In genomic region chr1:168137515-168137821, GRCh38 we compare ENCODE assay signal across 8 cellular contexts. TPM values are rescaled to one million over a fixed set of nuclear protein-coding genes. Genes with fewer than 3 reads are reported as not detected.
DNase-seq lines count a peak whose midpoint lies in the region; ATAC-seq and TF ChIP-seq lines count a peak whose summit lies in the region.

No MANE protein-coding gene starts in this region.

- H3K27me3 ChIP-seq in GM06990 (replicated peaks; ENCODE audit: control insufficient read depth, insufficient read depth, low read length) (peaks cover 8% of the 10 kb centered on the region), cardiac muscle cell (no peaks in the 10 kb centered on the region)

- H3K36me3 ChIP-seq in GM06990 (ENCODE audit: control insufficient read depth, insufficient read depth, low read length) (no peaks in the 10 kb centered on the region), cardiac muscle cell (peaks cover 4% of the 10 kb centered on the region)

- ATAC-seq in activated B cell treated with CpG ODN at 0.5 μM for 24 hours (ENCODE audit: low read depth) (no peak), sciatic nerve (peak; percentile 52)

- in situ Hi-C loops in ACHN (cut with HindIII; ENCODE audit: low pct_ligation_motif_present, low pct_unique_long_range_greater_than_20kb, low sequenced_read_pairs): no loop called here

- peaks cover 5% of the 10 kb centered on the region for H3K36me3 Mint-ChIP-seq in activated B cell treated with CpG ODN at 0.5 μM for 24 hours (ENCODE audit: low read depth)

- peak overlapping the region; percentile 53 for H3K4me3 ChIP-seq in GM06990 (replicated peaks; ENCODE audit: low read depth, low read length)
- H3K4me3 ChIP-seq in cardiac muscle cell: peak overlapping the region; percentile 76

- H3K9me3 ChIP-seq in cardiac muscle cell (ENCODE audit: low read depth): no peaks in the 10 kb centered on the region

- peaks cover 32% of the 10 kb centered on the region for H3K27me3 Mint-ChIP-seq in activated B cell treated with CpG ODN at 0.5 μM for 24 hours

- H3K27ac ChIP-seq in cardiac muscle cell: peak overlapping the region; percentile 82

- TF ChIP-seq CTCF in GM06990 (IDR thresholded peaks at IDR 0.05; ENCODE audit: insufficient read depth, low read length, poor library complexity, severe bottlenecking) (no peak), activated B cell treated with CpG ODN at 0.5 μM for 24 hours (IDR thresholded peaks at IDR 0.05) (no peak), cardiac muscle cell (IDR thresholded peaks at IDR 0.05; ENCODE audit: low read depth, low read length) (no peak)

- intact Hi-C loops in activated B cell treated with CpG ODN at 0.5 μM for 24 hours (cut with micrococcal nuclease): loop anchor here (1.0 to 2.0 kb wide), 3 partner anchors 8 to 201 kb away; partner anchors contain the start of genes DCAF6, MPC2 and TIPRL
- intact Hi-C loops in sciatic nerve (cut with DNase I): no loop called here

- DNase-seq in GM06990 (ENCODE audit: extremely low read depth, insufficient read length) (no peak), activated B cell treated with CpG ODN at 0.5 μM for 24 hours (no peak), cardiac muscle cell (ENCODE audit: low read depth in 1 of 2, low spot score in 1 of 2) (no peak), sciatic nerve (ENCODE audit: low spot score) (no peak), NCI-H69 (lab: John Stamatoyannopoulos, UW) (no peak), ACHN (no peak), NCI-H748 (lab: John Stamatoyannopoulos, UW; ENCODE audit: unreplicated experiment) (no peak), HUDEP-2 (lab: John Stamatoyannopoulos, UW; ENCODE audit: unreplicated experiment in 76 of 76) (no peak)

- H3K27ac Mint-ChIP-seq in activated B cell treated with CpG ODN at 0.5 μM for 24 hours: peak overlapping the region; percentile 32

- peak overlapping the region; percentile 88 for H3K4me3 Mint-ChIP-seq in activated B cell treated with CpG ODN at 0.5 μM for 24 hours

- no peaks in the 10 kb centered on the region for H3K9me3 Mint-ChIP-seq in activated B cell treated with CpG ODN at 0.5 μM for 24 hours

- H3K4me1 Mint-ChIP-seq in activated B cell treated with CpG ODN at 0.5 μM for 24 hours: peaks cover 18% of the 10 kb centered on the region

- POLR2A ChIA-PET in activated B cell treated with CpG ODN at 0.5 μM for 24 hours (lab: Charles Lee): no interaction called here

- H3K4me1 ChIP-seq in cardiac muscle cell (ENCODE audit: low read depth): peaks cover 20% of the 10 kb centered on the region

- CTCF ChIA-PET in activated B cell treated with CpG ODN at 0.5 μM for 24 hours (lab: Charles Lee): interaction anchor here (1.6 kb wide), 1 partner anchor 55 kb away, joined by 6 read pairs; no protein-coding TSS in a partner anchor

RNA-seq across cellular contexts. Expression of gene GPR161, which starts 0.7 kb away (rescaled TPM):
- total RNA-seq in activated B cell treated with CpG ODN at 0.5 μM for 24 hours: 0.04 and 0.32 TPM in 2 replicates
- total RNA-seq in cardiac muscle cell: 15.5 and 17.0 TPM in 2 replicates
- 27.6 and 29.7 TPM in 2 replicates for polyA plus RNA-seq in cardiac muscle cell
- 10.7 TPM for total RNA-seq in sciatic nerve

RNA-seq across cellular contexts. Expression of gene TIPRL, which starts 41.3 kb away (rescaled TPM):
- 25.5 and 29.8 TPM in 2 replicates for total RNA-seq in activated B cell treated with CpG ODN at 0.5 μM for 24 hours
- 26.7 and 35.1 TPM in 2 replicates for total RNA-seq in cardiac muscle cell
- 44.0 and 57.3 TPM in 2 replicates for polyA plus RNA-seq in cardiac muscle cell
- total RNA-seq in sciatic nerve: 24.3 TPM
